In the genomic region with DNA sequence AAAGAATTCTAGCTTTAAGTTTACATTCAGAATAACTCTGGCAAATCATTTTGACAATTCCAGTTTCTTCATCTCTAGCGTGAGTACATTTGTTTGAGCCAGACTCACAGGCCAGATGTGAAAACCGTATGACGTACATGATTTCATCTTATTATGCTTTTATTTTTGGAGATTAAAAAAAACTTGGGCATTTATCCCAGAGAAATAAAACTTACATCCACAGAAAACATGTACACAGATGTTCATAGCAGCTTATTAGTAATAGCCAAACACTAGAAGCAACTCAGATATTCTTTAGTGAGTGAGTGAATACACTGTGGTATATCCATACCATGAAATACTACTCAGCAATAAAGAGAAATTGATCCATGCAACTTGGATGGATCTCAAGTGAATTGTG, we compare ENCODE assay signal across 31 cellular contexts.
DNase-seq lines count a peak whose midpoint lies in the region; ATAC-seq and TF ChIP-seq lines count a peak whose summit lies in the region.
"Had no signal": no experiment of that assay in that cellular context is flagged by ENCODE, and none has a peak within 500 bp of the region (broad histone marks: within the 10 kb centered on the region; RNA-seq: fewer than 3 reads in every experiment).

No MANE protein-coding gene starts in this region.

- no peak for TF ChIP-seq POLR2A in heart left ventricle (IDR thresholded peaks at IDR 0.05)

- H3K4me3 ChIP-seq in heart left ventricle, result no peak overlapping the region
- no peak overlapping the region for H3K4me3 ChIP-seq in right atrium auricular region
- no peak overlapping the region for H3K4me3 ChIP-seq in lower lobe of right lung
- H3K4me3 ChIP-seq: A549, coronary artery, esophagus squamous epithelium, K562, left lung, sigmoid colon, stomach had no signal

- no peaks in the 10 kb centered on the region for H3K9me3 ChIP-seq in heart left ventricle
- H3K9me3 ChIP-seq in right atrium auricular region, result no peaks in the 10 kb centered on the region
- no peaks in the 10 kb centered on the region for H3K9me3 ChIP-seq in lower lobe of right lung
- H3K9me3 ChIP-seq: A549, esophagus squamous epithelium, left lung, sigmoid colon, stomach had no signal

- DNase-seq in heart left ventricle, result peak in 1 of 5 donors; percentile 10
- no peak for DNase-seq in right atrium auricular region (ENCODE audit: low spot score)
- DNase-seq in fibroblast of gingiva (ENCODE audit: low read depth), result peak; percentile 88
- no peak for DNase-seq in lower lobe of right lung
- DNase-seq in DMS79 treated with DMSO at 0.1 percent for 48 hours (lab: John Stamatoyannopoulos, UW), result no peak
- no peak for DNase-seq in NCI-H1048 (lab: John Stamatoyannopoulos, UW)
- DNase-seq in NCI-H1417 (lab: John Stamatoyannopoulos, UW), result no peak
- DNase-seq: activated CD4-positive, alpha-beta T cell treated with anti-CD3 and anti-CD28 coated beads, Interleukin-2, amount 10 ng/mL, durations not matched to agents 24 days and 14 days; activated naive CD4-positive, alpha-beta T cell treated with Interleukin-2 at 50 U/mL for 16 hours; activated T-cell treated with anti-CD3 and anti-CD28 coated beads, Interleukin-2, amount 50 U/mL, for 48 hours; amygdala; Calu3; endodermal cell; esophagus squamous epithelium; hippocampal formation; immature natural killer cell; left lung; NCI-H1417 treated with DMSO at 0.1 percent for 48 hours; NCI-H774; OCI-M1; sigmoid colon; stomach; T-helper 9 cell; trophoblast cell; WERI-Rb-1 had no signal

- H3K27me3 ChIP-seq in heart left ventricle (no peaks in the 10 kb centered on the region), right atrium auricular region (no peaks in the 10 kb centered on the region), lower lobe of right lung (ENCODE audit: low read depth) (no peaks in the 10 kb centered on the region)
- H3K27me3 ChIP-seq: esophagus squamous epithelium, left lung, sigmoid colon, stomach had no signal

- intact Hi-C loops in heart left ventricle (cut with DNase I) (no loop called here), lower lobe of right lung (cut with DNase I) (no loop called here)

- H3K27ac ChIP-seq in heart left ventricle (peak overlapping the region in 11 of 12 donors; percentile 45 to 84 (median 65)), right atrium auricular region (peak overlapping the region in 1 of 2 donors; percentile 29), lower lobe of right lung (peak overlapping the region; percentile 26)
- H3K27ac ChIP-seq: A549, C4-2B, coronary artery, parathyroid adenoma, WERI-Rb-1 had no signal

- H3K36me3 ChIP-seq in heart left ventricle, result no peaks in the 10 kb centered on the region
- no peaks in the 10 kb centered on the region for H3K36me3 ChIP-seq in right atrium auricular region
- H3K36me3 ChIP-seq in lower lobe of right lung, result no peaks in the 10 kb centered on the region
- H3K36me3 ChIP-seq: esophagus squamous epithelium, left lung, sigmoid colon, stomach, WERI-Rb-1 had no signal

- no peak for TF ChIP-seq CTCF in heart left ventricle (IDR thresholded peaks at IDR 0.05)
- TF ChIP-seq CTCF in right atrium auricular region (IDR thresholded peaks at IDR 0.05), result no peak
- TF ChIP-seq CTCF in lower lobe of right lung (IDR thresholded peaks at IDR 0.05), result no peak

- WGBS in heart left ventricle, 4 donors, result 65 to 76% (median 71%) methylated on average over 3 of the region's 3 CpGs

- H3K4me1 ChIP-seq in heart left ventricle (peaks cover 0 to 22% (median 0%) of the 10 kb centered on the region in 12 donors), right atrium auricular region (peaks cover 0 to 6% of the 10 kb centered on the region in 2 donors), lower lobe of right lung (no peaks in the 10 kb centered on the region)
- H3K4me1 ChIP-seq: A549, esophagus squamous epithelium, left lung, parathyroid adenoma, stomach had no signal

- ATAC-seq in heart left ventricle (peak in 3 of 4 donors; percentile 56 to 73 (median 64)), lower lobe of right lung (no peak), HG03439 (IDR thresholded peaks at IDR 0.05; ENCODE audit: unreplicated experiment) (no peak)
- ATAC-seq: A549, K562, left lung had no signal

Comparison
In these comparisons a context has a peak if more than half of its experiments do, and no peak if none do; other contexts are left out.
1. ATAC-seq: peak in heart left ventricle (3 of 4); none in lower lobe of right lung (0 of 2) and HG03439 (single experiment).